24 cellular contexts compared by ENCODE assay signal in genomic region chr1:202355944-202356553, GRCh38.
"Had no signal": no experiment of that assay in that cellular context is flagged by ENCODE, and none has a peak within 500 bp of the region (broad histone marks: within the 10 kb centered on the region; RNA-seq: fewer than 3 reads in every experiment).

No MANE protein-coding gene starts in this region.

- H3K4me3 ChIP-seq: body of pancreas, esophagus muscularis mucosa, gastroesophageal sphincter, lower lobe of right lung, prostate gland, right atrium auricular region, spleen had no signal

- H3K9me3 ChIP-seq: body of pancreas, esophagus muscularis mucosa, gastroesophageal sphincter, lower lobe of right lung, prostate gland, right atrium auricular region, spleen had no signal

- ATAC-seq: body of pancreas; gastroesophageal sphincter; left colon; lower lobe of right lung; naive thymus-derived CD4-positive, alpha-beta T cell; stimulated activated naive CD8-positive, alpha-beta T cell treated with anti-CD3 and anti-CD28 coated beads, Interleukin-15, Interleukin-2, amounts not matched to agents 100 U/mL and 50 U/mL, for 24 hours had no signal

- H3K27ac ChIP-seq: body of pancreas, esophagus muscularis mucosa, gastroesophageal sphincter, lower lobe of right lung, prostate gland, right atrium auricular region, spleen had no signal

- H3K36me3 ChIP-seq: esophagus muscularis mucosa, gastroesophageal sphincter, lower lobe of right lung, prostate gland, right atrium auricular region, spleen had no signal

- DNase-seq: activated B cell treated with CpG ODN at 0.5 μM for 24 hours; activated CD4-positive, alpha-beta memory T cell treated with anti-CD3 and anti-CD28 coated beads for 36 hours; activated CD4-positive, alpha-beta T cell treated with anti-CD3 and anti-CD28 coated beads for 4 hours; activated effector memory CD4-positive, alpha-beta T cell treated with Interleukin-2 at 50 U/mL for 16 hours; activated naive CD4-positive, alpha-beta T cell treated with anti-CD3 and anti-CD28 coated beads for 36 hours; activated T-cell treated with anti-CD3 and anti-CD28 coated beads, Interleukin-2, amount 50 U/mL, for 48 hours; anterior cingulate cortex; body of pancreas; central memory CD4-positive, alpha-beta T cell; dermis blood vessel endothelial cell; effector CD8-positive, alpha-beta T cell; head of caudate nucleus; islet precursor cell; left colon; lower lobe of right lung; naive thymus-derived CD4-positive, alpha-beta T cell; spleen; stimulated activated CD4-positive, alpha-beta T cell treated with anti-CD3 and anti-CD28 coated beads, Interleukin-4, amount 100 ng/mL, for 24 hours; stimulated activated naive CD8-positive, alpha-beta T cell treated with anti-CD3 and anti-CD28 coated beads, Interleukin-15, Interleukin-2, amounts not matched to agents 100 U/mL and 50 U/mL, for 24 hours; T1000 had no signal

- H3K4me1 ChIP-seq: lower lobe of right lung, prostate gland had no signal

- H3K27me3 ChIP-seq: body of pancreas, esophagus muscularis mucosa, gastroesophageal sphincter, right atrium auricular region, spleen had no signal
